Comparison of ENCODE assay signal across 15 cellular contexts in the genomic region with DNA sequence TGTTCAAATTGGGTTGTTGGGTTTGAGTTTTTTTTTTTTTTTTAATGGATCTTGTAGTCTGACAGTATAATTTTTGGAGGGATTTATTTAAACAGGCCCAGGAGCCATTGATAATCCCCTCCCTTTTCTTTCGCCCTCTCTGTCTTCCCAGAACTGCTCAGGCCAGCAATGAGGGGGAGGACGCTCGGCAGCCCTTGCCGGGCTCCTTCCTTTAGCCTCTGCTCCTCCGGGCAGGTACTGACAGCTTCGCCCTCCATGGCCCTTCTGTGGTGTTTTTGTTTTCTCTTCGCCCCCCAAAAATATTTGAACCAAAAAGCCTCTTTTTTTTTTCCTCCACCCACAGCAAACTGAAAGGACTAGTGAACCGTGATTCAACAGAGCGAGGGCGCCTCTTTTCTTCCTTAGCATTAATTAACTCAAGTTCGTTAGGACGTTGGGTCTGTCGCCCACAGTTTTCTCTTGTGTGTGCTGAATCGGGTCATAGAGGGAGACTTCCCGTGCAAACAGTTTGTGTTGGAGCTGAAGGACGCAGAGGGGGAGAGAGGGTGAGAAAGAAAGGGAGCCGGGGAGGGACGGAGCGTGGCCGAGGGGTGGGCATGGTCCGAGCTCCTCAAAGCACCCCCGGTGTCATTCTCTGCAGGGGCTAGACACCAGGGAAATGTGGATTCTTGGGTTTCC. TPM values are rescaled to one million over a fixed set of nuclear protein-coding genes. Genes with fewer than 3 reads are reported as not detected.
A peak's percentile ranks its signal among the peaks of the same experiment; 100 is the strongest.
DNase-seq lines count a peak whose midpoint lies in the region; ATAC-seq and TF ChIP-seq lines count a peak whose summit lies in the region.
"Had no signal": no experiment of that assay in that cellular context is flagged by ENCODE, and none has a peak within 500 bp of the region (broad histone marks: within the 10 kb centered on the region; RNA-seq: fewer than 3 reads in every experiment).

No MANE protein-coding gene starts in this region.

- H3K27ac ChIP-seq in OCI-LY3 (ENCODE audit: low read length) (no peak overlapping the region), endodermal cell (ENCODE audit: low read depth, low read length) (no peak overlapping the region), muscle layer of duodenum (ENCODE audit: low read length) (peak overlapping the region; percentile 74)
- H3K27ac ChIP-seq in effector memory CD4-positive, alpha-beta T cell (ENCODE audit: insufficient read depth, low read length, poor library complexity, severe bottlenecking): no peak overlapping the region

- peaks cover 100% of the 10 kb centered on the region for H3K27me3 Mint-ChIP-seq in endodermal cell (ENCODE audit: insufficient read depth)
- peaks cover 99% of the 10 kb centered on the region for H3K27me3 Mint-ChIP-seq in type B pancreatic cell

- H3K36me3 Mint-ChIP-seq in endodermal cell (ENCODE audit: low read depth) (no peaks in the 10 kb centered on the region), type B pancreatic cell (no peaks in the 10 kb centered on the region)

- H3K27ac Mint-ChIP-seq in endodermal cell (no peak overlapping the region), type B pancreatic cell (no peak overlapping the region)
- H3K27ac Mint-ChIP-seq: dendritic cell treated with granulocyte-macrophage colony-stimulating factor and Interleukin-4, amounts not matched to agents 40 ng/mL and 50 ng/mL, for 4 days had no signal

- H3K79me2 ChIP-seq in OCI-LY3 (ENCODE audit: low read length): no peaks in the 10 kb centered on the region

- H3K9ac ChIP-seq in OCI-LY3 (ENCODE audit: low read length): peak overlapping the region; percentile 47
- H3K9ac ChIP-seq in endodermal cell (ENCODE audit: extremely low read depth, low read length, poor library complexity, severe bottlenecking): no peak overlapping the region

- no peaks in the 10 kb centered on the region for H3K36me3 ChIP-seq in OCI-LY3 (replicated peaks; ENCODE audit: low read depth, low read length)
- H3K36me3 ChIP-seq in endodermal cell (ENCODE audit: control insufficient read depth, insufficient read depth, low read length): no peaks in the 10 kb centered on the region
- H3K36me3 ChIP-seq in muscle layer of duodenum (ENCODE audit: control insufficient read depth in 1 of 2, insufficient read depth in 2 of 2, low read length in 2 of 2): peaks cover 0 to 4% of the 10 kb centered on the region in 2 donors
- H3K36me3 ChIP-seq in effector memory CD4-positive, alpha-beta T cell (ENCODE audit: control insufficient read depth, insufficient read depth, low read length): no peaks in the 10 kb centered on the region

- H3K9me3 Mint-ChIP-seq in endodermal cell: peaks cover 2% of the 10 kb centered on the region
- H3K9me3 Mint-ChIP-seq in type B pancreatic cell: no peaks in the 10 kb centered on the region
- H3K9me3 Mint-ChIP-seq: dendritic cell treated with granulocyte-macrophage colony-stimulating factor and Interleukin-4, amounts not matched to agents 40 ng/mL and 50 ng/mL, for 4 days had no signal

- H2AFZ ChIP-seq in OCI-LY3 (ENCODE audit: low read depth, low read length): 0 out of 2 replicates have a peak overlapping the region, but pooled peaks have one; percentile 48

- in situ Hi-C loops in GM13977 (cut with MboI; ENCODE audit: low pct_unique_long_range_greater_than_20kb, low sequenced_read_pairs, unreplicated experiment): no loop called here

- H3K4me1 ChIP-seq in OCI-LY3 (ENCODE audit: low read length) (peaks cover 20% of the 10 kb centered on the region), endodermal cell (ENCODE audit: control insufficient read depth, insufficient read depth, low read length) (peaks cover 11% of the 10 kb centered on the region), muscle layer of duodenum (ENCODE audit: control insufficient read depth in 1 of 2, insufficient read depth in 2 of 2, low read length in 2 of 2) (peaks cover 30 to 81% of the 10 kb centered on the region in 2 donors)
- H3K4me1 ChIP-seq in effector memory CD4-positive, alpha-beta T cell (ENCODE audit: control insufficient read depth, insufficient read depth, low read length, poor library complexity, severe bottlenecking): peaks cover 23% of the 10 kb centered on the region

- 5 to 6% methylated on average over 13 to 22 of the region's 22 CpGs for WGBS in endodermal cell (ENCODE audit: insufficient coverage in 1 of 2, insufficient read length in 1 of 2), 2 experiments

- H3K4me3 ChIP-seq in OCI-LY3 (ENCODE audit: low read length): peak overlapping the region; percentile 72
- H3K4me3 ChIP-seq in endodermal cell (ENCODE audit: low read length): peak overlapping the region; percentile 35
- H3K4me3 ChIP-seq in muscle layer of duodenum (ENCODE audit: low read depth in 1 of 2, low read length in 2 of 2): peak overlapping the region in 1 of 2 donors; percentile 37
- no peak overlapping the region for H3K4me3 ChIP-seq in effector memory CD4-positive, alpha-beta T cell (ENCODE audit: insufficient read depth, low read depth, low read length, poor library complexity, severe bottlenecking)

- TF ChIP-seq CTCF in OCI-LY3 (IDR thresholded peaks at IDR 0.05; ENCODE audit: low read depth, low read length) (0 out of 2 replicates have a peak, but pooled peaks have one; percentile 3), endodermal cell (conservative IDR thresholded peaks at IDR 0.05) (no peak), type B pancreatic cell (conservative IDR thresholded peaks at IDR 0.05) (no peak), GM13977 (IDR thresholded peaks at IDR 0.05; ENCODE audit: extremely low read depth, insufficient read depth, missing control alignments) (no peak)

- DNase-seq in endodermal cell (peak; percentile 63), type B pancreatic cell (ENCODE audit: extremely low spot score, unreplicated experiment) (no peak), DMS114 treated with DMSO at 0.1 percent for 48 hours (lab: John Stamatoyannopoulos, UW; ENCODE audit: unreplicated experiment) (no peak), GM13977 (ENCODE audit: low spot score) (no peak)
- no peak for DNase-seq in effector memory CD4-positive, alpha-beta T cell
- DNase-seq: DMS79 treated with DMSO at 0.1 percent for 48 hours; NCI-H226; RPMI8226; stimulated activated CD4-positive, alpha-beta T cell treated with anti-CD3 and anti-CD28 coated beads, Interleukin-4, amount 100 ng/mL, for 1 hour had no signal

- peaks cover 39% of the 10 kb centered on the region for H3K4me1 Mint-ChIP-seq in endodermal cell
- peaks cover 26% of the 10 kb centered on the region for H3K4me1 Mint-ChIP-seq in type B pancreatic cell (ENCODE audit: unreplicated experiment)

- no peaks in the 10 kb centered on the region for H3K9me3 ChIP-seq in OCI-LY3 (ENCODE audit: insufficient read depth, low read length)
- no peaks in the 10 kb centered on the region for H3K9me3 ChIP-seq in endodermal cell (ENCODE audit: control insufficient read depth, low read length)
- no peaks in the 10 kb centered on the region for H3K9me3 ChIP-seq in muscle layer of duodenum (ENCODE audit: control insufficient read depth in 1 of 2, low read length in 2 of 2)
- H3K9me3 ChIP-seq in effector memory CD4-positive, alpha-beta T cell (ENCODE audit: control insufficient read depth, low read length): no peaks in the 10 kb centered on the region

- H3K4me2 ChIP-seq in OCI-LY3 (ENCODE audit: low read length): peak overlapping the region; percentile 63

- ATAC-seq in HG03025 (IDR thresholded peaks at IDR 0.05; ENCODE audit: low FRiP score, unreplicated experiment): no peak

- H4K20me1 ChIP-seq in OCI-LY3 (ENCODE audit: insufficient read depth, low read length): no peaks in the 10 kb centered on the region

- peaks cover 10% of the 10 kb centered on the region for H3K27me3 ChIP-seq in OCI-LY3 (ENCODE audit: low read depth, low read length)
- H3K27me3 ChIP-seq in endodermal cell (ENCODE audit: control insufficient read depth, insufficient read depth, low read length, poor library complexity, severe bottlenecking): peaks cover 100% of the 10 kb centered on the region
- no peaks in the 10 kb centered on the region for H3K27me3 ChIP-seq in muscle layer of duodenum (ENCODE audit: low read depth, low read length)
- peaks cover 43% of the 10 kb centered on the region for H3K27me3 ChIP-seq in effector memory CD4-positive, alpha-beta T cell (replicated peaks; ENCODE audit: control insufficient read depth, insufficient read depth, low read length, poor library complexity, severe bottlenecking)

- H3K4me3 Mint-ChIP-seq in endodermal cell: peak overlapping the region; percentile 13
- peak overlapping the region; percentile 10 for H3K4me3 Mint-ChIP-seq in type B pancreatic cell
- H3K4me3 Mint-ChIP-seq: dendritic cell treated with granulocyte-macrophage colony-stimulating factor and Interleukin-4, amounts not matched to agents 40 ng/mL and 50 ng/mL, for 4 days had no signal

RNA-seq across cellular contexts. Expression of a gene that starts 21.5 kb away (rescaled TPM):
- total RNA-seq in endodermal cell: under 1 TPM; 0.22 to 0.40 TPM
- polyA plus RNA-seq in endodermal cell (2013, experiment 1 of 2): 0.93 TPM
- 0.70 TPM for polyA plus RNA-seq in endodermal cell (2013, experiment 2 of 2)
- total RNA-seq in type B pancreatic cell (ENCODE audit: low replicate concordance): 4.2 and 12.4 TPM in 2 replicates

RNA-seq across cellular contexts. Expression of a gene that starts 47.4 kb away (rescaled TPM):
- total RNA-seq in endodermal cell (under 1 TPM; 0.13 to 0.40 TPM), type B pancreatic cell (ENCODE audit: low replicate concordance) (not detected in 2 replicates)
- polyA plus RNA-seq in endodermal cell (2013, experiment 1 of 2): not detected
- not detected for polyA plus RNA-seq in endodermal cell (2013, experiment 2 of 2)
- total RNA-seq: LHCN-M2, subcutaneous adipose tissue had no signal

RNA-seq across cellular contexts. Expression of a gene that starts 59.7 kb away (rescaled TPM):
- total RNA-seq in endodermal cell (10 to 100 TPM; 31.0 to 34.9 TPM), type B pancreatic cell (ENCODE audit: low replicate concordance) (23.1 and 24.8 TPM in 2 replicates)
- polyA plus RNA-seq in endodermal cell (2013, experiment 1 of 2): 37.5 TPM
- polyA plus RNA-seq in endodermal cell (2013, experiment 2 of 2): 41.7 TPM
